In genomic region chr7:80392229-80393169, GRCh38 we compare ENCODE assay signal across 8 cellular contexts.
DNase-seq lines count a peak whose midpoint lies in the region; ATAC-seq and TF ChIP-seq lines count a peak whose summit lies in the region.

No MANE protein-coding gene starts in this region.

- CTCF ChIA-PET in PC-9 (lab: Charles Lee), result interaction anchor here (0.6 to 1.0 kb wide), 5 partner anchors 13 to 1076 kb away, joined by 3 to 35 read pairs (median 4); partner anchors contain the start of gene GNAI1

- no peak overlapping the region for H2AFZ ChIP-seq in PC-9

- no peaks in the 10 kb centered on the region for H3K79me2 ChIP-seq in PC-9 (ENCODE audit: low read depth)

- intact Hi-C loops in heart left ventricle (cut with DNase I), result loop anchor here (1.0 to 10.0 kb wide), 11 partner anchors 58 to 335 kb away; partner anchors contain the start of gene GNAI1 (in 6 of the 10)
- intact Hi-C loops in cardiac septum (cut with DNase I), result loop anchor here (2.0 to 10.0 kb wide), 2 partner anchors 298 to 334 kb away; no protein-coding TSS in a partner anchor
- intact Hi-C loops in PC-9 (cut with micrococcal nuclease; ENCODE audit: unreplicated experiment), result loop anchor here (2.0 to 10.0 kb wide), 3 partner anchors 258 to 332 kb away; partner anchors contain the start of gene GNAI1
- intact Hi-C loops in Right ventricle myocardium superior (cut with DNase I), result loop anchor here (5.0 to 10.0 kb wide), 2 partner anchors 295 to 328 kb away; no protein-coding TSS in a partner anchor

- H3K4me1 ChIP-seq in heart left ventricle (no peaks in the 10 kb centered on the region), PC-9 (replicated peaks; ENCODE audit: insufficient read depth) (no peaks in the 10 kb centered on the region)

- H3K9me3 ChIP-seq in heart left ventricle, result no peaks in the 10 kb centered on the region
- H3K9me3 ChIP-seq in PC-9 (ENCODE audit: insufficient read depth, low read depth), result no peaks in the 10 kb centered on the region

- no peaks in the 10 kb centered on the region for H4K20me1 ChIP-seq in PC-9 (ENCODE audit: insufficient read depth)

- POLR2A ChIA-PET in PC-9 (lab: Charles Lee; ENCODE audit: unreplicated experiment), result interaction anchor here (0.5 kb wide), 1 partner anchor 337 kb away, joined by 3 read pairs; no protein-coding TSS in a partner anchor

- H3K27ac ChIP-seq in heart left ventricle (no peak overlapping the region), PC-9 (no peak overlapping the region)

- no peaks in the 10 kb centered on the region for H3K9me2 ChIP-seq in PC-9 (ENCODE audit: insufficient read depth)

- WGBS in heart left ventricle, 4 donors, result 80 to 83% (median 80%) methylated on average over 4 of the region's 4 CpGs

- H3K36me3 ChIP-seq in heart left ventricle (no peaks in the 10 kb centered on the region), PC-9 (ENCODE audit: low read depth) (no peaks in the 10 kb centered on the region)

- DNase-seq in heart left ventricle (no peak), cardiac septum (ENCODE audit: low spot score) (no peak), PC-9 (peak in 1 of 2 experiments; percentile 48), fibroblast of peridontal ligament (ENCODE audit: extremely low read depth) (peak; percentile 84), superior temporal gyrus (ENCODE audit: extremely low spot score) (peak; percentile 90), hepatic stellate cell (ENCODE audit: low spot score) (no peak), Right ventricle myocardium superior (no peak)
- DNase-seq in activated effector memory CD4-positive, alpha-beta T cell treated with anti-CD3 and anti-CD28 coated beads, Interleukin-2, amount 50 U/mL, for 16 hours, result no peak

- no peaks in the 10 kb centered on the region for H3F3A ChIP-seq in PC-9 (ENCODE audit: insufficient read depth, low read depth)

- H3K27me3 ChIP-seq in heart left ventricle (no peaks in the 10 kb centered on the region), PC-9 (ENCODE audit: insufficient read depth, low read depth) (no peaks in the 10 kb centered on the region)

- H3K4me3 ChIP-seq in heart left ventricle (no peak overlapping the region), PC-9 (no peak overlapping the region)

- no peak for TF ChIP-seq POLR2A in heart left ventricle (IDR thresholded peaks at IDR 0.05)

- ATAC-seq in heart left ventricle, result no peak
- ATAC-seq in Right ventricle myocardium superior (ENCODE audit: poor library complexity), result no peak

- no TSS peak for BruUV-seq in PC-9 (replicated peaks; lab: Mats Ljungman, UMichigan)

- peak; percentile 40 to 76 (median 62) for TF ChIP-seq CTCF in heart left ventricle (IDR thresholded peaks at IDR 0.05)
- peak; percentile 75 for TF ChIP-seq CTCF in PC-9 (conservative IDR thresholded peaks at IDR 0.05)

- no peak overlapping the region for H3K4me2 ChIP-seq in PC-9

Comparison
In these comparisons a context has a peak if more than half of its experiments do, and no peak if none do; other contexts are left out.
1. DNase-seq: peak in fibroblast of peridontal ligament (single experiment) and superior temporal gyrus (single experiment); none in heart left ventricle (0 of 5), cardiac septum (single experiment), hepatic stellate cell (single experiment), activated effector memory CD4-positive, alpha-beta T cell treated with anti-CD3 and anti-CD28 coated beads, Interleukin-2, amount 50 U/mL, for 16 hours (single experiment) and Right ventricle myocardium superior (single experiment).